17 cellular contexts compared by ENCODE assay signal in the genomic region with DNA sequence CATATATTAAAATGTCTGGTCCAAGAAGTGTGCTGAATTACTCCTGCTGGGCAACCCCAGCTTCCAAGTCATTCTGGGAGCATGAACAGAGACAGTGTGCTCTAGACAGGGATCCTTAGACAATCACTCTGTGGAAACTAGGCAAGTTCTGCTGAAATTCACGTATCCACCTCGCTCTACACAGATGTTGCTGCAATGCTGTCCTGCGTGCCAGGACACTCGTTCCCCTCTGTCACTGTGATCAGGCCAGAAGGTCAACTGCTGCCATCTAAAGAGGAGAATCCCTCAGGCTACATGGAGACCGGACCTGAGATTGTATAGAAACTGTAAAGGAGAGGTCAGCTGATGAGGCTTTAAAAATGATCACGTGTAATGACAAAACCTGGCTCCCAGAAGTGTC.
A peak's percentile ranks its signal among the peaks of the same experiment; 100 is the strongest.
DNase-seq lines count a peak whose midpoint lies in the region; ATAC-seq lines count a peak whose summit lies in the region.
"Had no signal": no experiment of that assay in that cellular context is flagged by ENCODE, and none has a peak within 500 bp of the region (broad histone marks: within the 10 kb centered on the region; RNA-seq: fewer than 3 reads in every experiment).

No MANE protein-coding gene starts in this region.

- H3K27ac Mint-ChIP-seq in activated CD4-positive, alpha-beta T cell treated with anti-CD3 and anti-CD28 coated beads for 36 hours: peak overlapping the region; percentile 58
- H3K27ac Mint-ChIP-seq in activated CD4-positive, alpha-beta memory T cell treated with anti-CD3 and anti-CD28 coated beads for 36 hours: peak overlapping the region; percentile 38
- H3K27ac Mint-ChIP-seq in stimulated activated memory B cell treated with anti-CD40 and anti-IgM and Interleukin-4, amounts not matched to agents 10 μg/mL and 1 μg/mL and 100 μg/mL, for 72 hours: peak overlapping the region; percentile 99

- no peak for DNase-seq in activated CD4-positive, alpha-beta T cell treated with anti-CD3 and anti-CD28 coated beads for 36 hours
- DNase-seq in activated CD4-positive, alpha-beta T cell treated with anti-CD3 and anti-CD28 coated beads, Interleukin-2, amount 50 U/mL, for 4 hours: no peak
- DNase-seq in activated CD4-positive, alpha-beta memory T cell treated with anti-CD3 and anti-CD28 coated beads for 36 hours: no peak
- DNase-seq in right cardiac atrium (no peak), activated gamma-delta T cell (lab: John Stamatoyannopoulos, UW) (no peak)
- DNase-seq: activated CD4-positive, alpha-beta T cell treated with anti-CD3 and anti-CD28 coated beads, Interleukin-2, amount 50 U/mL, for 1 hour; effector CD4-positive, alpha-beta T cell; foreskin melanocyte; Karpas-422; NCI-H510A; stimulated activated CD4-positive, alpha-beta T cell treated with anti-CD3 and anti-CD28 coated beads, Interleukin-4, amount 100 ng/mL, for 24 hours had no signal

- no peak overlapping the region for H3K4me3 Mint-ChIP-seq in activated CD4-positive, alpha-beta T cell treated with anti-CD3 and anti-CD28 coated beads for 36 hours
- no peak overlapping the region for H3K4me3 Mint-ChIP-seq in activated CD4-positive, alpha-beta memory T cell treated with anti-CD3 and anti-CD28 coated beads for 36 hours
- no peak overlapping the region for H3K4me3 Mint-ChIP-seq in stimulated activated memory B cell treated with anti-CD40 and anti-IgM and Interleukin-4, amounts not matched to agents 10 μg/mL and 1 μg/mL and 100 μg/mL, for 72 hours

- intact Hi-C loops in activated CD4-positive, alpha-beta T cell treated with anti-CD3 and anti-CD28 coated beads for 36 hours (cut with DNase I, micrococcal nuclease): no loop called here
- intact Hi-C loops in activated CD4-positive, alpha-beta memory T cell treated with anti-CD3 and anti-CD28 coated beads for 36 hours (cut with micrococcal nuclease): no loop called here
- intact Hi-C loops in right cardiac atrium (cut with DNase I): no loop called here

- peaks cover 61% of the 10 kb centered on the region for H3K36me3 Mint-ChIP-seq in activated CD4-positive, alpha-beta T cell treated with anti-CD3 and anti-CD28 coated beads for 36 hours (ENCODE audit: low read depth)
- peaks cover 53% of the 10 kb centered on the region for H3K36me3 Mint-ChIP-seq in activated CD4-positive, alpha-beta memory T cell treated with anti-CD3 and anti-CD28 coated beads for 36 hours
- H3K36me3 Mint-ChIP-seq in stimulated activated memory B cell treated with anti-CD40 and anti-IgM and Interleukin-4, amounts not matched to agents 10 μg/mL and 1 μg/mL and 100 μg/mL, for 72 hours: peaks cover 83% of the 10 kb centered on the region

- 61% methylated on average over 6 of the region's 6 CpGs for WGBS in right cardiac atrium

- no peaks in the 10 kb centered on the region for H3K9me3 Mint-ChIP-seq in activated CD4-positive, alpha-beta T cell treated with anti-CD3 and anti-CD28 coated beads for 36 hours (ENCODE audit: low read depth)
- no peaks in the 10 kb centered on the region for H3K9me3 Mint-ChIP-seq in activated CD4-positive, alpha-beta memory T cell treated with anti-CD3 and anti-CD28 coated beads for 36 hours
- no peaks in the 10 kb centered on the region for H3K9me3 Mint-ChIP-seq in stimulated activated memory B cell treated with anti-CD40 and anti-IgM and Interleukin-4, amounts not matched to agents 10 μg/mL and 1 μg/mL and 100 μg/mL, for 72 hours

- ATAC-seq in activated CD4-positive, alpha-beta T cell treated with anti-CD3 and anti-CD28 coated beads for 36 hours: no peak
- ATAC-seq in right cardiac atrium (no peak), GM18868 (IDR thresholded peaks at IDR 0.05; ENCODE audit: unreplicated experiment) (no peak), HG03175 (IDR thresholded peaks at IDR 0.05; ENCODE audit: unreplicated experiment) (no peak)
- no peak for ATAC-seq in stimulated activated memory B cell treated with anti-CD40 and anti-IgM and Interleukin-4, amounts not matched to agents 10 μg/mL and 1 μg/mL and 100 μg/mL, for 72 hours
- ATAC-seq: A549, Panc1 had no signal

- H3K27me3 Mint-ChIP-seq in activated CD4-positive, alpha-beta T cell treated with anti-CD3 and anti-CD28 coated beads for 36 hours: no peaks in the 10 kb centered on the region
- H3K27me3 Mint-ChIP-seq in activated CD4-positive, alpha-beta memory T cell treated with anti-CD3 and anti-CD28 coated beads for 36 hours: no peaks in the 10 kb centered on the region
- H3K27me3 Mint-ChIP-seq in stimulated activated memory B cell treated with anti-CD40 and anti-IgM and Interleukin-4, amounts not matched to agents 10 μg/mL and 1 μg/mL and 100 μg/mL, for 72 hours: no peaks in the 10 kb centered on the region

- no peaks in the 10 kb centered on the region for H3K9me3 ChIP-seq in right cardiac atrium (ENCODE audit: control insufficient read depth, low read length)
- H3K9me3 ChIP-seq: A549 had no signal

- CTCF ChIA-PET in activated CD4-positive, alpha-beta T cell treated with anti-CD3 and anti-CD28 coated beads for 36 hours (lab: Charles Lee): interaction anchor here (0.8 to 1.6 kb wide), 3 partner anchors 73 to 118 kb away, joined by 3 to 4 read pairs (median 4); no protein-coding TSS in a partner anchor
- CTCF ChIA-PET in activated CD4-positive, alpha-beta memory T cell treated with anti-CD3 and anti-CD28 coated beads for 36 hours (lab: Charles Lee): interaction anchor here (2.0 kb wide), 2 partner anchors 34 to 114 kb away, joined by 6 to 7 read pairs; partner anchors contain the start of gene RAPGEF1

- no peak overlapping the region for H3K4me3 ChIP-seq in right cardiac atrium (ENCODE audit: low read length)
- H3K4me3 ChIP-seq: A549 had no signal

- peaks cover 32% of the 10 kb centered on the region for H3K4me1 Mint-ChIP-seq in activated CD4-positive, alpha-beta T cell treated with anti-CD3 and anti-CD28 coated beads for 36 hours
- H3K4me1 Mint-ChIP-seq in activated CD4-positive, alpha-beta memory T cell treated with anti-CD3 and anti-CD28 coated beads for 36 hours (ENCODE audit: low read depth): peaks cover 36% of the 10 kb centered on the region
- peaks cover 84% of the 10 kb centered on the region for H3K4me1 Mint-ChIP-seq in stimulated activated memory B cell treated with anti-CD40 and anti-IgM and Interleukin-4, amounts not matched to agents 10 μg/mL and 1 μg/mL and 100 μg/mL, for 72 hours

- H3K27ac ChIP-seq in right cardiac atrium (ENCODE audit: low read length): peak overlapping the region; percentile 24
- H3K27ac ChIP-seq: A549, HL-60 had no signal

- POLR2A ChIA-PET in activated CD4-positive, alpha-beta T cell treated with anti-CD3 and anti-CD28 coated beads for 36 hours (lab: Charles Lee): no interaction called here
- POLR2A ChIA-PET in activated CD4-positive, alpha-beta memory T cell treated with anti-CD3 and anti-CD28 coated beads for 36 hours (lab: Charles Lee): interaction anchor here (1.2 kb wide), 1 partner anchor 17 kb away, joined by 3 read pairs; no protein-coding TSS in a partner anchor

- peaks cover 8% of the 10 kb centered on the region for H3K4me1 ChIP-seq in right cardiac atrium (ENCODE audit: control insufficient read depth, insufficient read depth, low read length)
- H3K4me1 ChIP-seq: A549 had no signal

- no peaks in the 10 kb centered on the region for H3K27me3 ChIP-seq in right cardiac atrium (ENCODE audit: control insufficient read depth, insufficient read depth)

Comparison
In these comparisons a context has a peak if more than half of its experiments do, and no peak if none do; other contexts are left out.
1. H3K27ac Mint-ChIP-seq: peak in every context shown above with its lines; median percentile 99 in stimulated activated memory B cell treated with anti-CD40 and anti-IgM and Interleukin-4, amounts not matched to agents 10 μg/mL and 1 μg/mL and 100 μg/mL, for 72 hours; 58 in activated CD4-positive, alpha-beta T cell treated with anti-CD3 and anti-CD28 coated beads for 36 hours; 38 in activated CD4-positive, alpha-beta memory T cell treated with anti-CD3 and anti-CD28 coated beads for 36 hours.